31 cellular contexts compared by ENCODE assay signal in the genomic region with DNA sequence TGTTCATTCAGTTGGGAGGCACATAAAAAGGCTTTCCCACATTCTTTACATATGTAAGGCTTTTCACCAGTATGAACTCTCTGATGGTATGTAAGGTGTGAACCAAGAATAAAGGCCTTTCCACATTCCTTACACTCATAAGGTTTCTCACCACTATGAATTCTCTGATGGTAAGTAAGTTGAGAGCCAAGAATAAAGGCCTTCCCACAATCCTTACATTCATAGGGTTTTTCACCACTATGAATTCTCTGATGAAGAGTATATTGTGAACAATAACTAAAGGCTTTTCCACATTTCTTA. TPM values are rescaled to one million over a fixed set of nuclear protein-coding genes. Genes with fewer than 3 reads are reported as not detected.
"Had no signal": no experiment of that assay in that cellular context is flagged by ENCODE, and none has a peak within 500 bp of the region (broad histone marks: within the 10 kb centered on the region; RNA-seq: fewer than 3 reads in every experiment).

No MANE protein-coding gene starts in this region.

- H3K27ac ChIP-seq: adrenal gland, ascending aorta, cardiac muscle cell, colonic mucosa, epithelial cell of prostate, esophagus squamous epithelium, hepatocyte, pancreas, prostate gland, stomach, suprapubic skin, tibial artery had no signal

- H3K4me2 ChIP-seq: hepatocyte had no signal

- H3K36me3 ChIP-seq: adrenal gland, colonic mucosa had no signal

- H3K27me3 ChIP-seq: adrenal gland, ascending aorta, cardiac muscle cell, colonic mucosa, esophagus squamous epithelium, hepatocyte, pancreas, stomach, suprapubic skin, tibial artery had no signal

- H3K4me1 ChIP-seq: adrenal gland, ascending aorta, colonic mucosa, esophagus squamous epithelium, pancreas, prostate gland, stomach, suprapubic skin, tibial artery had no signal

- DNase-seq: activated CD4-positive, alpha-beta T cell treated with anti-CD3 and anti-CD28 coated beads for 36 hours; activated CD4-positive, alpha-beta T cell treated with anti-CD3 and anti-CD28 coated beads, Interleukin-2, amount 50 U/mL, for 4 hours; activated CD4-positive, CD25-positive, alpha-beta regulatory T cell; activated CD8-positive, alpha-beta memory T cell treated with anti-CD3 and anti-CD28 coated beads for 24 hours; activated effector memory CD4-positive, alpha-beta T cell treated with Interleukin-2 at 50 U/mL for 16 hours; activated naive CD4-positive, alpha-beta T cell treated with Interleukin-2 at 50 U/mL for 16 hours; adrenal gland; cerebellar nuclear complex; colonic mucosa; esophagus squamous epithelium; glutamatergic neuron; islet precursor cell; left cardiac atrium; left ventricle myocardium superior; mammary epithelial cell; naive B cell; nucleus accumbens; pancreas; retina; stimulated activated CD4-positive, alpha-beta T cell treated with anti-CD3 and anti-CD28 coated beads, Interleukin-15, amount 100 ng/mL, for 24 hours; stimulated activated CD4-positive, alpha-beta T cell treated with anti-CD3 and anti-CD28 coated beads, Interleukin-2, amount 100 ng/mL, for 24 hours; stimulated activated naive B cell treated with anti-CD40 and anti-IgM and Interleukin-4, amounts not matched to agents 10 μg/mL and 1 μg/mL and 100 μg/mL, for 72 hours; stomach; tibial artery had no signal

- H3K79me2 ChIP-seq: hepatocyte had no signal

- FAIRE-seq: frontal cortex, pancreas had no signal

- H2AFZ ChIP-seq: hepatocyte had no signal

- H3K4me3 ChIP-seq: ascending aorta, cardiac muscle cell, colonic mucosa, hepatocyte, pancreas, prostate gland, stomach, suprapubic skin, tibial artery had no signal

RNA-seq across cellular contexts. Expression of gene ZNF540, which starts 29.4 kb away (rescaled TPM):
- total RNA-seq: ascending aorta had no signal
